9 cellular contexts compared by ENCODE assay signal in genomic region chr14:71130491-71131179, GRCh38.
DNase-seq lines count a peak whose midpoint lies in the region; ATAC-seq and TF ChIP-seq lines count a peak whose summit lies in the region.
"Had no signal": no experiment of that assay in that cellular context is flagged by ENCODE, and none has a peak within 500 bp of the region (broad histone marks: within the 10 kb centered on the region; RNA-seq: fewer than 3 reads in every experiment).

No MANE protein-coding gene starts in this region.

- no peak overlapping the region for H3K9ac ChIP-seq in parathyroid adenoma

- BruUV-seq in Panc1 (replicated peaks; lab: Mats Ljungman, UMichigan) = no TSS peak

- H2AFZ ChIP-seq in GM23338 = no peak overlapping the region
- H2AFZ ChIP-seq in parathyroid adenoma = peak overlapping the region; percentile 5

- peaks cover 4% of the 10 kb centered on the region for H3K27me3 Mint-ChIP-seq in GM23338 (ENCODE audit: insufficient read depth, low read depth, poor library complexity)

- peaks cover 11% of the 10 kb centered on the region for H3K9me3 Mint-ChIP-seq in GM23338
- H3K9me3 Mint-ChIP-seq: activated T-helper 2 cell treated with anti-CD3 and anti-CD28 coated beads, Interferon-gamma antibody, Interleukin-2, Interleukin-4, amounts not matched to agents 10 μg/mL and 5 μg/mL and 100 μg/mL, durations not matched to agents 14 hours and 24 hours and 36 hours had no signal

- CTCF ChIA-PET in Panc1 (lab: Charles Lee) = no interaction called here

- no peak for TF ChIP-seq CTCF in GM23338 (conservative IDR thresholded peaks at IDR 0.05; ENCODE audit: low read depth in 2 of 2)
- TF ChIP-seq CTCF in Panc1 (IDR thresholded peaks at IDR 0.05) = no peak
- no peak for TF ChIP-seq CTCF in parathyroid adenoma (IDR thresholded peaks at IDR 0.05)
- no peak for TF ChIP-seq CTCF in Peyer's patch (IDR thresholded peaks at IDR 0.05)

- DNase-seq in GM23338 (ENCODE audit: low spot score) (peak; percentile 45), Panc1 (ENCODE audit: low read depth, low spot score) (no peak), dermis blood vessel endothelial cell (peak; percentile 73), Peyer's patch (no peak), NCI-H128 (lab: John Stamatoyannopoulos, UW; ENCODE audit: unreplicated experiment) (no peak), NCI-H1930 (lab: John Stamatoyannopoulos, UW) (no peak)
- DNase-seq: NCI-H774 had no signal

- H3K4me1 Mint-ChIP-seq in GM23338 = peaks cover 6% of the 10 kb centered on the region

- no peak overlapping the region for H3K27ac Mint-ChIP-seq in GM23338
- H3K27ac Mint-ChIP-seq: activated T-helper 2 cell treated with anti-CD3 and anti-CD28 coated beads, Interferon-gamma antibody, Interleukin-2, Interleukin-4, amounts not matched to agents 10 μg/mL and 5 μg/mL and 100 μg/mL, durations not matched to agents 14 hours and 24 hours and 36 hours had no signal

- in situ Hi-C loops in Panc1 (cut with HindIII; ENCODE audit: low pct_unique_long_range_greater_than_20kb, low sequenced_read_pairs) = no loop called here

- H3K4me3 ChIP-seq in GM23338 (no peak overlapping the region), Panc1 (ENCODE audit: low read depth in 2 of 2, low read length in 2 of 2) (peak overlapping the region in 1 of 2 experiments; percentile 26; a peak in 2 of 4 replicates), parathyroid adenoma (ENCODE audit: low read depth, low read length) (no peak overlapping the region), Peyer's patch (no peak overlapping the region)

- no peaks in the 10 kb centered on the region for H3F3A ChIP-seq in GM23338 (replicated peaks; ENCODE audit: low read depth)

- no peaks in the 10 kb centered on the region for H3K9me3 ChIP-seq in Panc1 (ENCODE audit: control insufficient read depth, insufficient read depth, low read depth, low read length)
- H3K9me3 ChIP-seq in parathyroid adenoma (ENCODE audit: control insufficient read depth, low read length) = no peaks in the 10 kb centered on the region
- H3K9me3 ChIP-seq in Peyer's patch = no peaks in the 10 kb centered on the region

- H3K36me3 ChIP-seq in GM23338 (ENCODE audit: insufficient read depth) (no peaks in the 10 kb centered on the region), Panc1 (ENCODE audit: control insufficient read depth, insufficient read depth, low read length) (no peaks in the 10 kb centered on the region), parathyroid adenoma (ENCODE audit: control insufficient read depth, insufficient read depth, low read length) (no peaks in the 10 kb centered on the region), Peyer's patch (no peaks in the 10 kb centered on the region)

- H3K4me1 ChIP-seq in GM23338 (ENCODE audit: insufficient read depth) (peaks cover 14% of the 10 kb centered on the region; the same call in 1 of the 2 replicates), Panc1 (ENCODE audit: control insufficient read depth, insufficient read depth, low read length) (no peaks in the 10 kb centered on the region), parathyroid adenoma (peaks cover 9% of the 10 kb centered on the region), Peyer's patch (peaks cover 0 to 12% (median 0%) of the 10 kb centered on the region in 4 donors)

- H3K36me3 Mint-ChIP-seq in GM23338 (ENCODE audit: low read depth) = peaks cover 11% of the 10 kb centered on the region

- intact Hi-C loops in Panc1 (cut with micrococcal nuclease; ENCODE audit: unreplicated experiment) = no loop called here

- H3K27ac ChIP-seq in GM23338 (ENCODE audit: low read depth) (no peak overlapping the region), Panc1 (ENCODE audit: low read length) (no peak overlapping the region), parathyroid adenoma (no peak overlapping the region), Peyer's patch (no peak overlapping the region)

- H3K4me2 ChIP-seq in GM23338 = no peak overlapping the region
- peak overlapping the region; percentile 22 for H3K4me2 ChIP-seq in parathyroid adenoma (ENCODE audit: low read length)

- POLR2A ChIA-PET in Panc1 (lab: Charles Lee) = no interaction called here

- peaks cover 9% of the 10 kb centered on the region; the same call in 1 of the 2 replicates for H3K9me2 ChIP-seq in GM23338 (ENCODE audit: insufficient read depth)

- TF ChIP-seq POLR2A in Peyer's patch (IDR thresholded peaks at IDR 0.05) = no peak

- H3K79me2 ChIP-seq in GM23338 (replicated peaks; ENCODE audit: insufficient read depth) (no peaks in the 10 kb centered on the region), parathyroid adenoma (no peaks in the 10 kb centered on the region)

- no peak overlapping the region for H3K4me3 Mint-ChIP-seq in GM23338

- ATAC-seq in GM23338 = no peak
- peak; percentile 68 for ATAC-seq in Panc1

- H4K20me1 ChIP-seq in GM23338 (replicated peaks; ENCODE audit: insufficient read depth) = no peaks in the 10 kb centered on the region

- H3K27me3 ChIP-seq in GM23338 (ENCODE audit: insufficient read depth) (no peaks in the 10 kb centered on the region), Panc1 (ENCODE audit: control insufficient read depth, insufficient read depth, low read length) (no peaks in the 10 kb centered on the region), parathyroid adenoma (ENCODE audit: control insufficient read depth, insufficient read depth, low read length) (no peaks in the 10 kb centered on the region), Peyer's patch (no peaks in the 10 kb centered on the region)

TF ChIP-seq in GM23338, 12 proteins besides CTCF, POLR2A, EP300 and RAD21:
- TF ChIP-seq REST (IDR thresholded peaks at IDR 0.05; ENCODE audit: unreplicated experiment) = no peak
TF ChIP-seq in GM23338: peak in this region for 0.

Comparison
In these comparisons a context has a peak if more than half of its experiments do, and no peak if none do; other contexts are left out.
1. DNase-seq: peak in GM23338 (single experiment) and dermis blood vessel endothelial cell (single experiment); none in Panc1 (single experiment), Peyer's patch (0 of 3), NCI-H128 (single experiment) and NCI-H1930 (0 of 2).